ENCODE assay signal across 1 cellular context in genomic region chr11:64216879-64217278, GRCh38.
TF ChIP-seq lines count a peak whose summit lies in the region.

No MANE protein-coding gene starts in this region.

TF ChIP-seq in WTC11, 78 proteins besides CTCF, POLR2A, EP300 and RAD21 (continued from another document):
- no peak for TF ChIP-seq MLX (CRISPR knock-in tag; IDR thresholded peaks at IDR 0.05)
- TF ChIP-seq E2F4 (CRISPR knock-in tag; IDR thresholded peaks at IDR 0.05; ENCODE audit: borderline replicate concordance, low read depth), result no peak
- TF ChIP-seq ZNF671 (CRISPR knock-in tag; IDR thresholded peaks at IDR 0.05), result no peak
- TF ChIP-seq HMGXB4 (CRISPR knock-in tag; IDR thresholded peaks at IDR 0.05), result no peak
- no peak for TF ChIP-seq ATF1 (CRISPR knock-in tag; IDR thresholded peaks at IDR 0.05)
- TF ChIP-seq, protein P1, sequence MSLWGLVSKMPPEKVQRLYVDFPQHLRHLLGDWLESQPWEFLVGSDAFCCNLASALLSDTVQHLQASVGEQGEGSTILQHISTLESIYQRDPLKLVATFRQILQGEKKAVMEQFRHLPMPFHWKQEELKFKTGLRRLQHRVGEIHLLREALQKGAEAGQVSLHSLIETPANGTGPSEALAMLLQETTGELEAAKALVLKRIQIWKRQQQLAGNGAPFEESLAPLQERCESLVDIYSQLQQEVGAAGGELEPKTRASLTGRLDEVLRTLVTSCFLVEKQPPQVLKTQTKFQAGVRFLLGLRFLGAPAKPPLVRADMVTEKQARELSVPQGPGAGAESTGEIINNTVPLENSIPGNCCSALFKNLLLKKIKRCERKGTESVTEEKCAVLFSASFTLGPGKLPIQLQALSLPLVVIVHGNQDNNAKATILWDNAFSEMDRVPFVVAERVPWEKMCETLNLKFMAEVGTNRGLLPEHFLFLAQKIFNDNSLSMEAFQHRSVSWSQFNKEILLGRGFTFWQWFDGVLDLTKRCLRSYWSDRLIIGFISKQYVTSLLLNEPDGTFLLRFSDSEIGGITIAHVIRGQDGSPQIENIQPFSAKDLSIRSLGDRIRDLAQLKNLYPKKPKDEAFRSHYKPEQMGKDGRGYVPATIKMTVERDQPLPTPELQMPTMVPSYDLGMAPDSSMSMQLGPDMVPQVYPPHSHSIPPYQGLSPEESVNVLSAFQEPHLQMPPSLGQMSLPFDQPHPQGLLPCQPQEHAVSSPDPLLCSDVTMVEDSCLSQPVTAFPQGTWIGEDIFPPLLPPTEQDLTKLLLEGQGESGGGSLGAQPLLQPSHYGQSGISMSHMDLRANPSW (CRISPR knock-in tag; conservative IDR thresholded peaks at IDR 0.05; ENCODE audit: low read depth), result no peak
- no peak for TF ChIP-seq GRHL2 (CRISPR knock-in tag; IDR thresholded peaks at IDR 0.05; ENCODE audit: insufficient replicate concordance, severe bottlenecking)
- no peak for TF ChIP-seq ETV6 (CRISPR knock-in tag; IDR thresholded peaks at IDR 0.05)
- TF ChIP-seq GABPB1 (CRISPR knock-in tag; IDR thresholded peaks at IDR 0.05), result no peak
- no peak for TF ChIP-seq TP53 (CRISPR knock-in tag; IDR thresholded peaks at IDR 0.05)
- TF ChIP-seq GTF2I (CRISPR knock-in tag; conservative IDR thresholded peaks at IDR 0.05), result no peak
- TF ChIP-seq FOXP1 (CRISPR knock-in tag; IDR thresholded peaks at IDR 0.05; ENCODE audit: borderline replicate concordance), result no peak
- TF ChIP-seq SMAD3 (CRISPR knock-in tag; IDR thresholded peaks at IDR 0.05; ENCODE audit: borderline replicate concordance), result no peak
- TF ChIP-seq CBFB (CRISPR knock-in tag; IDR thresholded peaks at IDR 0.05; ENCODE audit: low read depth), result no peak
- TF ChIP-seq, protein P2, sequence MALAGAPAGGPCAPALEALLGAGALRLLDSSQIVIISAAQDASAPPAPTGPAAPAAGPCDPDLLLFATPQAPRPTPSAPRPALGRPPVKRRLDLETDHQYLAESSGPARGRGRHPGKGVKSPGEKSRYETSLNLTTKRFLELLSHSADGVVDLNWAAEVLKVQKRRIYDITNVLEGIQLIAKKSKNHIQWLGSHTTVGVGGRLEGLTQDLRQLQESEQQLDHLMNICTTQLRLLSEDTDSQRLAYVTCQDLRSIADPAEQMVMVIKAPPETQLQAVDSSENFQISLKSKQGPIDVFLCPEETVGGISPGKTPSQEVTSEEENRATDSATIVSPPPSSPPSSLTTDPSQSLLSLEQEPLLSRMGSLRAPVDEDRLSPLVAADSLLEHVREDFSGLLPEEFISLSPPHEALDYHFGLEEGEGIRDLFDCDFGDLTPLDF (CRISPR knock-in tag; IDR thresholded peaks at IDR 0.05), result no peak
- no peak for TF ChIP-seq ZNF423 (CRISPR knock-in tag; IDR thresholded peaks at IDR 0.05)
- TF ChIP-seq, protein P3, sequence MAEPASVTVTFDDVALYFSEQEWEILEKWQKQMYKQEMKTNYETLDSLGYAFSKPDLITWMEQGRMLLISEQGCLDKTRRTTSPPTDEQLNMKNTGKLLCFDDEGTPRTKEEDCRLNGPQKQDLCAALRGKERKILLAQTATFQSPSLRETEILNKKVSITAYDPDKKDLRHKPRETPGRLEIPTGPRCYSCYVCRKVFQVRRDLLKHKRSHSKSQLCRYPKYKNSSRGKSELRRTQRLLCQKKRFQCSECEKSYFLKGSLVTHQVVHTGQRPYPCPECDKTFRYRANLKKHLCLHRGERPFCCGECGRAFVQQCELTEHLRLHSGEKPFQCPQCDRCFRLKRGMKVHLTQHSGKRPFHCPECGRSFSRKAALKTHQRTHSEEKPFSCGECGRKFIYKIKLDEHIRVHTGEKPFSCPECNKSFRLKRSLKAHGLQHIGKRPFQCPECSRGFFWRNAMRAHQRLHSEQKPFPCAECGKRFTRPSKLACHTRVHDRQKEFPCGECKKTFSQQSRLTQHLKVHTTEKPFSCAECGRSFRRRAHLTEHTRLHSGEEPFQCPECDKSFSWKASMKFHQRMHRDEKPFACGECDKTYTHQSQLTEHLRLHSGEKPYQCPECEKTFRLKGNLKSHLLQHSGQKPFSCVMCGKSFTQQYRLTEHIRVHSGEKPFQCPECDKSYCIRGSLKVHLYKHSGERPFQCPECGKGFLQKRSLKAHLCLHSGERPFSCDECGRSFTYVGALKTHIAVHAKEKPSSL (CRISPR knock-in tag; conservative IDR thresholded peaks at IDR 0.05), result no peak
- TF ChIP-seq NR3C1 (CRISPR knock-in tag; conservative IDR thresholded peaks at IDR 0.05; ENCODE audit: low read depth), result no peak
- TF ChIP-seq, protein P4, sequence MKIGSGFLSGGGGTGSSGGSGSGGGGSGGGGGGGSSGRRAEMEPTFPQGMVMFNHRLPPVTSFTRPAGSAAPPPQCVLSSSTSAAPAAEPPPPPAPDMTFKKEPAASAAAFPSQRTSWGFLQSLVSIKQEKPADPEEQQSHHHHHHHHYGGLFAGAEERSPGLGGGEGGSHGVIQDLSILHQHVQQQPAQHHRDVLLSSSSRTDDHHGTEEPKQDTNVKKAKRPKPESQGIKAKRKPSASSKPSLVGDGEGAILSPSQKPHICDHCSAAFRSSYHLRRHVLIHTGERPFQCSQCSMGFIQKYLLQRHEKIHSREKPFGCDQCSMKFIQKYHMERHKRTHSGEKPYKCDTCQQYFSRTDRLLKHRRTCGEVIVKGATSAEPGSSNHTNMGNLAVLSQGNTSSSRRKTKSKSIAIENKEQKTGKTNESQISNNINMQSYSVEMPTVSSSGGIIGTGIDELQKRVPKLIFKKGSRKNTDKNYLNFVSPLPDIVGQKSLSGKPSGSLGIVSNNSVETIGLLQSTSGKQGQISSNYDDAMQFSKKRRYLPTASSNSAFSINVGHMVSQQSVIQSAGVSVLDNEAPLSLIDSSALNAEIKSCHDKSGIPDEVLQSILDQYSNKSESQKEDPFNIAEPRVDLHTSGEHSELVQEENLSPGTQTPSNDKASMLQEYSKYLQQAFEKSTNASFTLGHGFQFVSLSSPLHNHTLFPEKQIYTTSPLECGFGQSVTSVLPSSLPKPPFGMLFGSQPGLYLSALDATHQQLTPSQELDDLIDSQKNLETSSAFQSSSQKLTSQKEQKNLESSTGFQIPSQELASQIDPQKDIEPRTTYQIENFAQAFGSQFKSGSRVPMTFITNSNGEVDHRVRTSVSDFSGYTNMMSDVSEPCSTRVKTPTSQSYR (CRISPR knock-in tag; IDR thresholded peaks at IDR 0.05), result no peak
